12 cellular contexts compared by ENCODE assay signal in the genomic region with DNA sequence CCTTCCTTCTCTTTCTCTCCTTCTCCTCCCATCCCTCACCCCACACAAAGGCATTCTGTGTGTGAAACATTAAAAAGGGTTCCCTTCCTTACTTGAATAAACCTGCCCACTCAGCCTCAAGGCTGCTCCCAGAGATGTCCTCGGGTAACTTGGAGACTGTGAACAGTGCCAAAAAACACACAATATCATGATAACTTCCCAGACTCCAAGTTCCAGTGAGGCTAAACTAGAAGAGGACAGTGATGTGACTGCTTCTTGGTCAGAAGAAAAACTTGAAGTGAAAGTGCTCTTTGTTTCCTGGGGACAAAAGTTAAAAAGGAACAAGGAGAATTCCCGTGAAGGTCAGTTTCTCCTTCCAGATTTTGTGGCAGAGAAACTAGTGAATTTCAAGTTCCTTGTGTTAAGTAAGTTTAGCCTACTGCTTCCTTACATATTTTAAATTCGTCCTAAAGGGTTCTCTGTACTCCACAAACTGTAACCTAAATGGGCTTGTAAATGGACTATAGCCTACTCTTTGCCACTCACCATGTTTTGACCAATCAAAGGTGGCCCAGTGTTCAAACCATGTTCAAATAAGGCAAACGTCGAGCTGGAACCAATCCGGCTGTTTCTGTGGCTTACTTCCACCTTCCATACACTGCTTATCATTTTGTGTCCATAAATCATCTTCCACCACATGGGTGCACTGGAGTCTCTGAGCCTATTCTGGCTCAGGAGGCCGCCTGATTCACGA. TPM values are rescaled to one million over a fixed set of nuclear protein-coding genes. Genes with fewer than 3 reads are reported as not detected.
DNase-seq lines count a peak whose midpoint lies in the region; ATAC-seq and TF ChIP-seq lines count a peak whose summit lies in the region.
"Had no signal": no experiment of that assay in that cellular context is flagged by ENCODE, and none has a peak within 500 bp of the region (broad histone marks: within the 10 kb centered on the region; RNA-seq: fewer than 3 reads in every experiment).

No MANE protein-coding gene starts in this region.

- peaks cover 6% of the 10 kb centered on the region for H3K36me3 Mint-ChIP-seq in neural crest cell (ENCODE audit: low read depth)

- peaks cover 65% of the 10 kb centered on the region for H3K27me3 ChIP-seq in PC-9 (ENCODE audit: insufficient read depth, low read depth)

- no TSS peak for BruUV-seq in PC-9 (replicated peaks; lab: Mats Ljungman, UMichigan)

- no peaks in the 10 kb centered on the region for H3K4me1 ChIP-seq in PC-9 (replicated peaks; ENCODE audit: insufficient read depth)

- H4K20me1 ChIP-seq in PC-9 (ENCODE audit: insufficient read depth) = no peaks in the 10 kb centered on the region

- H3K9me3 ChIP-seq in PC-9 (ENCODE audit: insufficient read depth, low read depth) = 0 out of 2 replicates have a peak, but pooled peaks cover 9% of the 10 kb centered on the region

- H3K27ac Mint-ChIP-seq in neural crest cell (ENCODE audit: unreplicated experiment) = peak overlapping the region; percentile 72
- H3K27ac Mint-ChIP-seq: activated naive CD8-positive, alpha-beta T cell treated with anti-CD3 and anti-CD28 coated beads, Interleukin-2, amount 50 U/mL, for 24 hours had no signal

- H3K27me3 Mint-ChIP-seq in neural crest cell (ENCODE audit: low read depth) = peaks cover 31% of the 10 kb centered on the region

- TF ChIP-seq CTCF in PC-9 (conservative IDR thresholded peaks at IDR 0.05) (no peak), neural crest cell (conservative IDR thresholded peaks at IDR 0.05) (no peak)

- H3K27ac ChIP-seq in PC-9 = no peak overlapping the region

- H3K9me3 Mint-ChIP-seq in neural crest cell = peaks cover 3% of the 10 kb centered on the region

- POLR2A ChIA-PET in PC-9 (lab: Charles Lee; ENCODE audit: unreplicated experiment) = no interaction called here

- H3K4me3 Mint-ChIP-seq in neural crest cell = no peak overlapping the region
- H3K4me3 Mint-ChIP-seq: activated naive CD8-positive, alpha-beta T cell treated with anti-CD3 and anti-CD28 coated beads, Interleukin-2, amount 50 U/mL, for 24 hours had no signal

- no peak overlapping the region for H3K4me3 ChIP-seq in PC-9

- H2AFZ ChIP-seq in PC-9 = peak overlapping the region; percentile 68

- peaks cover 8% of the 10 kb centered on the region for H3K4me1 Mint-ChIP-seq in neural crest cell
- H3K4me1 Mint-ChIP-seq: activated naive CD8-positive, alpha-beta T cell treated with anti-CD3 and anti-CD28 coated beads, Interleukin-2, amount 50 U/mL, for 24 hours had no signal

- DNase-seq in GM04504 (ENCODE audit: low read depth) = peak; percentile 9
- no peak for DNase-seq in PC-9
- peak; percentile 22 to 42 for DNase-seq in erythroblast (lab: John Stamatoyannopoulos, UW)
- DNase-seq in neural crest cell (ENCODE audit: low read depth, low spot score) = no peak
- DNase-seq in LoVo (ENCODE audit: low spot score) = no peak
- no peak for DNase-seq in DMS53 treated with DMSO at 0.1 percent for 48 hours (lab: John Stamatoyannopoulos, UW; ENCODE audit: unreplicated experiment)
- DNase-seq: activated CD4-positive, alpha-beta T cell treated with anti-CD3 and anti-CD28 coated beads for 1 hour; activated naive CD8-positive, alpha-beta T cell treated with anti-CD3 and anti-CD28 coated beads, Interleukin-2, amount 50 U/mL, for 24 hours; DMS79; NCI-H748 treated with DMSO at 0.1 percent for 48 hours had no signal

- CTCF ChIA-PET in PC-9 (lab: Charles Lee) = no interaction called here

- H3K4me2 ChIP-seq in PC-9 = peak overlapping the region; percentile 45

- H3K9me2 ChIP-seq in PC-9 (ENCODE audit: insufficient read depth) = no peaks in the 10 kb centered on the region

- intact Hi-C loops in PC-9 (cut with micrococcal nuclease; ENCODE audit: unreplicated experiment) = no loop called here

- no peaks in the 10 kb centered on the region for H3F3A ChIP-seq in PC-9 (ENCODE audit: insufficient read depth, low read depth)

- H3K36me3 ChIP-seq in PC-9 (ENCODE audit: low read depth) = no peaks in the 10 kb centered on the region

- no peak for TF ChIP-seq POLR2A in erythroblast (IDR thresholded peaks at IDR 0.05; ENCODE audit: low read length)

- H3K79me2 ChIP-seq in PC-9 (ENCODE audit: low read depth) = no peaks in the 10 kb centered on the region

- ATAC-seq in HG03342 (IDR thresholded peaks at IDR 0.05; ENCODE audit: unreplicated experiment) = no peak
- no peak for ATAC-seq in HG03442 (IDR thresholded peaks at IDR 0.05; ENCODE audit: unreplicated experiment)
- ATAC-seq: activated naive CD8-positive, alpha-beta T cell treated with anti-CD3 and anti-CD28 coated beads, Interleukin-2, amount 50 U/mL, for 24 hours had no signal

RNA-seq across cellular contexts. Expression of gene TPRKB, which starts 20.5 kb away (rescaled TPM):
- total RNA-seq in PC-9 (2021) (20.4 and 33.8 TPM in 2 replicates), neural crest cell (44.2 and 46.2 TPM in 2 replicates)

Comparison
In these comparisons a context has a peak if more than half of its experiments do, and no peak if none do; other contexts are left out.
1. DNase-seq: peak in GM04504 (single experiment) and erythroblast (2 of 2); none in PC-9 (0 of 2), neural crest cell (single experiment), LoVo (single experiment) and DMS53 treated with DMSO at 0.1 percent for 48 hours (single experiment).